Comparison of ENCODE assay signal across 1 cellular context in genomic region chr4:25727711-25728493, GRCh38.
TF ChIP-seq lines count a peak whose summit lies in the region.

No MANE protein-coding gene starts in this region.

TF ChIP-seq in HepG2, 621 proteins besides CTCF, POLR2A, EP300 and RAD21 (continued from another document):
- TF ChIP-seq HNF1A (IDR thresholded peaks at IDR 0.05; ENCODE audit: low read depth) = no peak
- no peak for TF ChIP-seq HNF1A (CRISPR knock-in tag; IDR thresholded peaks at IDR 0.05; ENCODE audit: borderline replicate concordance)
- TF ChIP-seq NFIC (IDR thresholded peaks at IDR 0.05; ENCODE audit: low read length) = no peak
- no peak for TF ChIP-seq ZFP36L1 (CRISPR knock-in tag; IDR thresholded peaks at IDR 0.05)
- TF ChIP-seq NONO (IDR thresholded peaks at IDR 0.05) = no peak
- TF ChIP-seq NONO (CRISPR knock-in tag; conservative IDR thresholded peaks at IDR 0.05) = no peak
TF ChIP-seq in HepG2: peak in this region for 0.
